Comparison of ENCODE assay signal across 10 cellular contexts in genomic region chr10:109892885-109893284, GRCh38. TPM values are rescaled to one million over a fixed set of nuclear protein-coding genes. Genes with fewer than 3 reads are reported as not detected.
DNase-seq lines count a peak whose midpoint lies in the region; ATAC-seq lines count a peak whose summit lies in the region.
"Had no signal": no experiment of that assay in that cellular context is flagged by ENCODE, and none has a peak within 500 bp of the region (broad histone marks: within the 10 kb centered on the region; RNA-seq: fewer than 3 reads in every experiment).

No MANE protein-coding gene starts in this region.

- H3K27ac ChIP-seq in SJSA1: peak overlapping the region; percentile 19
- peak overlapping the region; percentile 41 to 76 for H3K27ac ChIP-seq in esophagus (ENCODE audit: low read depth in 2 of 2, low read length in 1 of 2)

- no peak for ATAC-seq in stimulated activated memory B cell treated with anti-CD40 and anti-IgM and Interleukin-4, amounts not matched to agents 10 μg/mL and 1 μg/mL and 100 μg/mL, for 72 hours

- H3K27me3 ChIP-seq in SJSA1 (replicated peaks) (no peaks in the 10 kb centered on the region), esophagus (ENCODE audit: control insufficient read depth in 1 of 2, insufficient read depth in 2 of 2, low read length in 2 of 2) (no peaks in the 10 kb centered on the region)

- H3K4me3 Mint-ChIP-seq in stimulated activated memory B cell treated with anti-CD40 and anti-IgM and Interleukin-4, amounts not matched to agents 10 μg/mL and 1 μg/mL and 100 μg/mL, for 72 hours: no peak overlapping the region

- peaks cover 35% of the 10 kb centered on the region for H3K36me3 ChIP-seq in SJSA1
- peaks cover 3 to 11% of the 10 kb centered on the region in 2 donors for H3K36me3 ChIP-seq in esophagus (ENCODE audit: control insufficient read depth in 2 of 2, insufficient read depth in 2 of 2, low read length in 1 of 2)

- H3K27ac Mint-ChIP-seq in stimulated activated memory B cell treated with anti-CD40 and anti-IgM and Interleukin-4, amounts not matched to agents 10 μg/mL and 1 μg/mL and 100 μg/mL, for 72 hours: no peak overlapping the region

- WGBS in esophagus, 2 donors: 49 to 52% methylated on average over 9 of the region's 9 CpGs

- H3K27me3 Mint-ChIP-seq in stimulated activated memory B cell treated with anti-CD40 and anti-IgM and Interleukin-4, amounts not matched to agents 10 μg/mL and 1 μg/mL and 100 μg/mL, for 72 hours: no peaks in the 10 kb centered on the region

- no peaks in the 10 kb centered on the region for H3K9me3 ChIP-seq in SJSA1 (replicated peaks)
- H3K9me3 ChIP-seq in esophagus (ENCODE audit: control insufficient read depth in 2 of 2, insufficient read depth in 1 of 2, low read depth in 1 of 2, low read length in 1 of 2): no peaks in the 10 kb centered on the region

- DNase-seq in ELR (ENCODE audit: low read depth) (peak; percentile 60), SJSA1 (ENCODE audit: low read depth in 1 of 2, low spot score in 2 of 2) (peak; percentile 71 to 82), pons (ENCODE audit: low spot score) (peak; percentile 40), GF-D8 (lab: John Stamatoyannopoulos, UW) (no peak)
- no peak for DNase-seq in activated CD8-positive, alpha-beta memory T cell treated with anti-CD3 and anti-CD28 coated beads for 24 hours
- no peak for DNase-seq in NK-92 treated with Interleukin-12 subunit alpha and Interleukin-12 subunit beta, amount 100 ng/mL, for 24 hours (lab: John Stamatoyannopoulos, UW)
- DNase-seq: NCI-H2171, T-helper 9 cell had no signal

- no peak overlapping the region for H3K4me3 ChIP-seq in SJSA1
- H3K4me3 ChIP-seq in esophagus (ENCODE audit: low read depth in 1 of 2, low read length in 2 of 2): no peak overlapping the region

- H3K4me1 ChIP-seq in SJSA1 (replicated peaks) (peaks cover 40% of the 10 kb centered on the region), esophagus (ENCODE audit: control insufficient read depth in 2 of 2, insufficient read depth in 2 of 2, low read length in 1 of 2) (peaks cover 9 to 21% of the 10 kb centered on the region in 2 donors)

- no peaks in the 10 kb centered on the region for H3K9me3 Mint-ChIP-seq in stimulated activated memory B cell treated with anti-CD40 and anti-IgM and Interleukin-4, amounts not matched to agents 10 μg/mL and 1 μg/mL and 100 μg/mL, for 72 hours

- peaks cover 28% of the 10 kb centered on the region for H3K4me1 Mint-ChIP-seq in stimulated activated memory B cell treated with anti-CD40 and anti-IgM and Interleukin-4, amounts not matched to agents 10 μg/mL and 1 μg/mL and 100 μg/mL, for 72 hours

- H3K36me3 Mint-ChIP-seq in stimulated activated memory B cell treated with anti-CD40 and anti-IgM and Interleukin-4, amounts not matched to agents 10 μg/mL and 1 μg/mL and 100 μg/mL, for 72 hours: peaks cover 41% of the 10 kb centered on the region

RNA-seq across cellular contexts. Expression of gene XPNPEP1, which starts 30.4 kb away (rescaled TPM):
- 81.3 and 105 TPM in 2 replicates for total RNA-seq in SJSA1 (2014; rRNA removed; shearing (Covaris generic))
- polyA plus RNA-seq in esophagus: 10 to 100 TPM; 11.3 to 29.3 TPM

Comparison
In these comparisons a context has a peak if more than half of its experiments do, and no peak if none do; other contexts are left out.
1. DNase-seq: peak in ELR (single experiment), SJSA1 (2 of 2) and pons (single experiment); none in activated CD8-positive, alpha-beta memory T cell treated with anti-CD3 and anti-CD28 coated beads for 24 hours (single experiment), NK-92 treated with Interleukin-12 subunit alpha and Interleukin-12 subunit beta, amount 100 ng/mL, for 24 hours (single experiment) and GF-D8 (single experiment).